Comparison of ENCODE assay signal across 11 cellular contexts in the genomic region with DNA sequence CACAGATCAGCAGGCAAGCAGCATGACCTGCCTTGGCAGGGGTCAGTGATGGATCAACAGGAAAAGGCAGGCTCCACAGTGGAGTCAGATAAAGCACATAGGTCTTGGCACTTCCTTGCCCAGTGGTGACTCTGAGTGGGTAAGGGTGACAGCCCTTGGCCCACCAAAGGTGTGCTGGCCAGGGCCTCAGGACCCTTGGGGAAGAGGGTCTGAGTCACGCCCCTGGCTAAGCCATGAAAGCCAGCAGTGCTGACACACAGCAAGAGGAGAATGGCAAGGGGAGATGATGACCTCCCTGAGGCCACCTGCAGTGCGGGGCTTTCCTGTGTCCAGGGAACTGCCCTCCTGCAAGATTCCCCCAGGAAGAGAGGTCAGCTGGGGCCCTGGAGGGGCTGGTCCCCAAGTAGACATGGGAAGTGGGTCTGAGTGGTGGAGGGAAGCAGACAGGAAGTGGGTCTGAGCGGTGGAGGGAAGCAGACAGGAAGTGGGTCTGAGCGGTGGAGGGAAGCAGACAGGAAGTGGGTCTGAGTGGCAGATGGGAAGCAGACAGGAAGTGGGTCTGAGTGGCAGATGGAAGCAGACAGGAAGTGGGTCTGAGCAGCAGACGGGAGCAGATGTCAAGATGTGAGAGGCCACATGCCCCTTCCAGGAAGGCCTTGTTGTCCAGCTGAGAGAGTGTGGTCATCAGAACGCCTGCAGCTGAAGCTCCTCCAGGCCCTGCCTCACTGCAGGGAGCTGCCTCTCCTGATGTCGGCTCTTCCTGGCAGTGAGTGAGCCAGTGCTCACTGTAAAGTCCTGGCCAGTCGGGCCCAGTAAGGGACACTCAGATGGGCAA. TPM values are rescaled to one million over a fixed set of nuclear protein-coding genes. Genes with fewer than 3 reads are reported as not detected.
DNase-seq lines count a peak whose midpoint lies in the region; ATAC-seq, FAIRE-seq and TF ChIP-seq lines count a peak whose summit lies in the region.
"Had no signal": no experiment of that assay in that cellular context is flagged by ENCODE, and none has a peak within 500 bp of the region (broad histone marks: within the 10 kb centered on the region; RNA-seq: fewer than 3 reads in every experiment).

No MANE protein-coding gene starts in this region.

- no peaks in the 10 kb centered on the region for H3K27me3 ChIP-seq in bronchial epithelial cell (ENCODE audit: control insufficient read depth, insufficient read depth, low read length)

- CTCF ChIA-PET in HEK293 (lab: Yijun Ruan, JAX), result no interaction called here

- POLR2A ChIA-PET in HEK293 (lab: Yijun Ruan, JAX), result no interaction called here

- no peak for DNase-seq in T-helper 17 cell
- DNase-seq in bronchial epithelial cell (ENCODE audit: low read depth), result no peak
- DNase-seq in stimulated activated CD4-positive, alpha-beta T cell treated with anti-CD3 and anti-CD28 coated beads, Interleukin-1b, Interleukin-23, amount 100 ng/mL, for 48 hours, result peak; percentile 18
- DNase-seq in NCI-H2029 treated with DMSO at 0.1 percent for 48 hours (lab: John Stamatoyannopoulos, UW), result no peak
- DNase-seq: HFFc6, kidney had no signal

- H3K4me3 ChIP-seq in HEK293 (ENCODE audit: low read depth, low read length) (no peak overlapping the region), bronchial epithelial cell (ENCODE audit: low read depth, low read length) (no peak overlapping the region)

- peaks cover 3% of the 10 kb centered on the region for H3K36me3 Mint-ChIP-seq in T-helper 17 cell (ENCODE audit: low read depth)

- H3K9me3 ChIP-seq in HEK293 (ENCODE audit: control insufficient read depth, insufficient read depth, low read depth, low read length), result no peaks in the 10 kb centered on the region
- H3K9me3 ChIP-seq in T-helper 17 cell (ENCODE audit: control insufficient read depth, low read length, poor library complexity, severe bottlenecking), result no peaks in the 10 kb centered on the region

- peaks cover 26% of the 10 kb centered on the region for H3K4me1 Mint-ChIP-seq in T-helper 17 cell

- no peaks in the 10 kb centered on the region for H3K36me3 ChIP-seq in HEK293 (ENCODE audit: control insufficient read depth in 2 of 2, insufficient read depth in 1 of 2, low read length in 2 of 2)
- no peaks in the 10 kb centered on the region for H3K36me3 ChIP-seq in bronchial epithelial cell (ENCODE audit: control insufficient read depth, insufficient read depth, low read length)

- H3K27me3 Mint-ChIP-seq in T-helper 17 cell, result no peaks in the 10 kb centered on the region

- H3K4me3 Mint-ChIP-seq in T-helper 17 cell, result peak overlapping the region; percentile 32
- H3K4me3 Mint-ChIP-seq: HFFc6 had no signal

- no peaks in the 10 kb centered on the region for H3K4me1 ChIP-seq in HEK293 (ENCODE audit: control insufficient read depth, insufficient read depth, low read length)

- ATAC-seq in T-helper 17 cell (peak; percentile 16), HG02759 (IDR thresholded peaks at IDR 0.05; ENCODE audit: unreplicated experiment) (no peak), HG02623 (IDR thresholded peaks at IDR 0.05; ENCODE audit: unreplicated experiment) (no peak), HG03025 (IDR thresholded peaks at IDR 0.05; ENCODE audit: low FRiP score, unreplicated experiment) (no peak)

- peak overlapping the region; percentile 86 for H3K27ac Mint-ChIP-seq in T-helper 17 cell
- H3K27ac Mint-ChIP-seq: HFFc6 had no signal

- peak; percentile 60 for FAIRE-seq in bronchial epithelial cell (lab: Jason Lieb, UNC)
- FAIRE-seq: kidney had no signal

- H3K27ac ChIP-seq in HEK293 (ENCODE audit: extremely low read depth, low read depth, low read length), result no peak overlapping the region

- no peak for TF ChIP-seq CTCF in HEK293 (tag by site-specific recombination; IDR thresholded peaks at IDR 0.05)
- TF ChIP-seq CTCF in bronchial epithelial cell (IDR thresholded peaks at IDR 0.05; ENCODE audit: insufficient read depth, low read length, severe bottlenecking), result no peak

TF ChIP-seq in HEK293, 187 proteins besides CTCF, POLR2A, EP300 and RAD21:
- TF ChIP-seq ZNF629 (tag by site-specific recombination; IDR thresholded peaks at IDR 0.05), result no peak
- no peak for TF ChIP-seq YY1 (tag by site-specific recombination; IDR thresholded peaks at IDR 0.05)
- TF ChIP-seq, protein P1, sequence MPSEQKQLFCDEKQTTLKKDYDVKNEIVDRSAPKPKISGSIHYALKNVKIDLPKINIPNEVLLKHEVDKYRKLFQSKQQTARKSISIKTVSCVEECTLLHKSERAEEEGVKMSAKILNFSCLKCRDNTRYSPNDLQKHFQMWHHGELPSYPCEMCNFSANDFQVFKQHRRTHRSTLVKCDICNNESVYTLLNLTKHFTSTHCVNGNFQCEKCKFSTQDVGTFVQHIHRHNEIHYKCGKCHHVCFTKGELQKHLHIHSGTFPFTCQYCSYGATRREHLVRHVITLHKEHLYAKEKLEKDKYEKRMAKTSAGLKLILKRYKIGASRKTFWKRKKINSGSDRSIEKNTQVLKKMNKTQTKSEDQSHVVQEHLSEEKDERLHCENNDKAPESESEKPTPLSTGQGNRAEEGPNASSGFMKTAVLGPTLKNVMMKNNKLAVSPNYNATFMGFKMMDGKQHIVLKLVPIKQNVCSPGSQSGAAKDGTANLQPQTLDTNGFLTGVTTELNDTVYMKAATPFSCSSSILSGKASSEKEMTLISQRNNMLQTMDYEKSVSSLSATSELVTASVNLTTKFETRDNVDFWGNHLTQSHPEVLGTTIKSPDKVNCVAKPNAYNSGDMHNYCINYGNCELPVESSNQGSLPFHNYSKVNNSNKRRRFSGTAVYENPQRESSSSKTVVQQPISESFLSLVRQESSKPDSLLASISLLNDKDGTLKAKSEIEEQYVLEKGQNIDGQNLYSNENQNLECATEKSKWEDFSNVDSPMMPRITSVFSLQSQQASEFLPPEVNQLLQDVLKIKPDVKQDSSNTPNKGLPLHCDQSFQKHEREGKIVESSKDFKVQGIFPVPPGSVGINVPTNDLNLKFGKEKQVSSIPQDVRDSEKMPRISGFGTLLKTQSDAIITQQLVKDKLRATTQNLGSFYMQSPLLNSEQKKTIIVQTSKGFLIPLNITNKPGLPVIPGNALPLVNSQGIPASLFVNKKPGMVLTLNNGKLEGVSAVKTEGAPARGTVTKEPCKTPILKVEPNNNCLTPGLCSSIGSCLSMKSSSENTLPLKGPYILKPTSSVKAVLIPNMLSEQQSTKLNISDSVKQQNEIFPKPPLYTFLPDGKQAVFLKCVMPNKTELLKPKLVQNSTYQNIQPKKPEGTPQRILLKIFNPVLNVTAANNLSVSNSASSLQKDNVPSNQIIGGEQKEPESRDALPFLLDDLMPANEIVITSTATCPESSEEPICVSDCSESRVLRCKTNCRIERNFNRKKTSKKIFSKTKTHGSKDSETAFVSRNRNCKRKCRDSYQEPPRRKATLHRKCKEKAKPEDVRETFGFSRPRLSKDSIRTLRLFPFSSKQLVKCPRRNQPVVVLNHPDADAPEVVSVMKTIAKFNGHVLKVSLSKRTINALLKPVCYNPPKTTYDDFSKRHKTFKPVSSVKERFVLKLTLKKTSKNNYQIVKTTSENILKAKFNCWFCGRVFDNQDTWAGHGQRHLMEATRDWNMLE (tag by site-specific recombination; conservative IDR thresholded peaks at IDR 0.05; ENCODE audit: low read depth), result 0 out of 2 replicates have a peak, but pooled peaks have one; percentile 20
- TF ChIP-seq ZBTB1 (tag by site-specific recombination; IDR thresholded peaks at IDR 0.05), result no peak
- no peak for TF ChIP-seq ZNF426 (tag by site-specific recombination; IDR thresholded peaks at IDR 0.05)
- TF ChIP-seq, protein P2, sequence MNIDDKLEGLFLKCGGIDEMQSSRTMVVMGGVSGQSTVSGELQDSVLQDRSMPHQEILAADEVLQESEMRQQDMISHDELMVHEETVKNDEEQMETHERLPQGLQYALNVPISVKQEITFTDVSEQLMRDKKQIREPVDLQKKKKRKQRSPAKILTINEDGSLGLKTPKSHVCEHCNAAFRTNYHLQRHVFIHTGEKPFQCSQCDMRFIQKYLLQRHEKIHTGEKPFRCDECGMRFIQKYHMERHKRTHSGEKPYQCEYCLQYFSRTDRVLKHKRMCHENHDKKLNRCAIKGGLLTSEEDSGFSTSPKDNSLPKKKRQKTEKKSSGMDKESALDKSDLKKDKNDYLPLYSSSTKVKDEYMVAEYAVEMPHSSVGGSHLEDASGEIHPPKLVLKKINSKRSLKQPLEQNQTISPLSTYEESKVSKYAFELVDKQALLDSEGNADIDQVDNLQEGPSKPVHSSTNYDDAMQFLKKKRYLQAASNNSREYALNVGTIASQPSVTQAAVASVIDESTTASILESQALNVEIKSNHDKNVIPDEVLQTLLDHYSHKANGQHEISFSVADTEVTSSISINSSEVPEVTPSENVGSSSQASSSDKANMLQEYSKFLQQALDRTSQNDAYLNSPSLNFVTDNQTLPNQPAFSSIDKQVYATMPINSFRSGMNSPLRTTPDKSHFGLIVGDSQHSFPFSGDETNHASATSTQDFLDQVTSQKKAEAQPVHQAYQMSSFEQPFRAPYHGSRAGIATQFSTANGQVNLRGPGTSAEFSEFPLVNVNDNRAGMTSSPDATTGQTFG (tag by site-specific recombination; IDR thresholded peaks at IDR 0.05; ENCODE audit: borderline replicate concordance), result no peak
- TF ChIP-seq GLI4 (tag by site-specific recombination; IDR thresholded peaks at IDR 0.05), result no peak
- peak; percentile 20; the same call in 1 of the 2 replicates for TF ChIP-seq GLIS1 (tag by site-specific recombination; IDR thresholded peaks at IDR 0.05)
- TF ChIP-seq, protein P3, sequence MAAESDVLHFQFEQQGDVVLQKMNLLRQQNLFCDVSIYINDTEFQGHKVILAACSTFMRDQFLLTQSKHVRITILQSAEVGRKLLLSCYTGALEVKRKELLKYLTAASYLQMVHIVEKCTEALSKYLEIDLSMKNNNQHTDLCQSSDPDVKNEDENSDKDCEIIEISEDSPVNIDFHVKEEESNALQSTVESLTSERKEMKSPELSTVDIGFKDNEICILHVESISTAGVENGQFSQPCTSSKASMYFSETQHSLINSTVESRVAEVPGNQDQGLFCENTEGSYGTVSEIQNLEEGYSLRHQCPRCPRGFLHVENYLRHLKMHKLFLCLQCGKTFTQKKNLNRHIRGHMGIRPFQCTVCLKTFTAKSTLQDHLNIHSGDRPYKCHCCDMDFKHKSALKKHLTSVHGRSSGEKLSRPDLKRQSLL (tag by site-specific recombination; IDR thresholded peaks at IDR 0.05), result no peak
- TF ChIP-seq REPIN1 (tag by site-specific recombination; IDR thresholded peaks at IDR 0.05; ENCODE audit: low read depth), result no peak
- TF ChIP-seq ZNF37A (tag by site-specific recombination; IDR thresholded peaks at IDR 0.05), result no peak
- TF ChIP-seq ZBTB7A (tag by site-specific recombination; IDR thresholded peaks at IDR 0.05; ENCODE audit: low read depth), result no peak
- no peak for TF ChIP-seq IKZF3 (tag by site-specific recombination; IDR thresholded peaks at IDR 0.05)

RNA-seq across cellular contexts. Expression of a gene that starts 34.8 kb away (rescaled TPM):
- not detected for total RNA-seq in T-helper 17 cell
- total RNA-seq in bronchial epithelial cell, result not detected in 2 replicates
- total RNA-seq: dermis microvascular lymphatic vessel endothelial cell, HFFc6 had no signal
